Comparison of ENCODE assay signal across 36 cellular contexts in genomic region chr3:12058408-12058807, GRCh38. TPM values are rescaled to one million over a fixed set of nuclear protein-coding genes. Genes with fewer than 3 reads are reported as not detected.
"Had no signal": no experiment of that assay in that cellular context is flagged by ENCODE, and none has a peak within 500 bp of the region (broad histone marks: within the 10 kb centered on the region; RNA-seq: fewer than 3 reads in every experiment).

No MANE protein-coding gene starts in this region.

- H3K27me3 ChIP-seq: adrenal gland, ascending aorta, body of pancreas, breast epithelium, cardiac muscle cell had no signal

- H3K27ac Mint-ChIP-seq: activated naive CD4-positive, alpha-beta T cell treated with anti-CD3 and anti-CD28 coated beads for 36 hours; activated naive CD4-positive, alpha-beta T cell treated with anti-CD3 and anti-CD28 coated beads, Interleukin-2, amount 10 ng/mL, durations not matched to agents 7 days and 5 days; activated naive CD4-positive, alpha-beta T cell treated with anti-CD3 and anti-CD28 coated beads, Interleukin-2, amount 50 U/mL, for 24 hours; activated naive CD4-positive, alpha-beta T cell treated with anti-CD3 and anti-CD28 coated beads, Interleukin-2, amount 50 U/mL, for 72 hours; activated naive CD8-positive, alpha-beta T cell; activated naive CD8-positive, alpha-beta T cell treated with anti-CD3 and anti-CD28 coated beads for 36 hours; activated naive CD8-positive, alpha-beta T cell treated with anti-CD3 and anti-CD28 coated beads, Interleukin-2, amount 10 ng/mL, durations not matched to agents 7 days and 5 days; activated naive CD8-positive, alpha-beta T cell treated with anti-CD3 and anti-CD28 coated beads, Interleukin-2, amount 50 U/mL, for 24 hours; activated T-cell treated with anti-CD3 and anti-CD28 coated beads, Interleukin-2, amount 50 U/mL, for 72 hours; activated T-helper 1 cell treated with anti-CD3 and anti-CD28 coated beads, Interleukin-12 subunit alpha, Interleukin-12 subunit beta, Interleukin-2, Interleukin-4 antibody, amounts not matched to agents 30 ng/mL and 10 ng/mL and 1 ng/mL, durations not matched to agents 14 hours and 24 hours and 36 hours; activated T-helper 17 cell treated with anti-CD3 and anti-CD28 coated beads, Interleukin-2, amount 50 U/mL, for 72 hours; activated T-helper 2 cell treated with anti-CD3 and anti-CD28 coated beads, Interferon-gamma antibody, Interleukin-2, Interleukin-4, amounts not matched to agents 10 μg/mL and 5 μg/mL and 100 μg/mL, durations not matched to agents 14 hours and 24 hours and 36 hours; brain had no signal

- H3K9me3 ChIP-seq: adrenal gland, ascending aorta, body of pancreas, breast epithelium had no signal

- H3K4me1 ChIP-seq: adrenal gland, ascending aorta, body of pancreas, breast epithelium had no signal

- H3K27ac ChIP-seq: adrenal gland, ascending aorta, body of pancreas, brain microvascular endothelial cell, breast epithelium, cardiac muscle cell had no signal

- H3K9me3 Mint-ChIP-seq: activated naive CD4-positive, alpha-beta T cell treated with anti-CD3 and anti-CD28 coated beads for 36 hours; activated naive CD4-positive, alpha-beta T cell treated with anti-CD3 and anti-CD28 coated beads, Interleukin-2, amount 10 ng/mL, durations not matched to agents 7 days and 5 days; activated naive CD4-positive, alpha-beta T cell treated with anti-CD3 and anti-CD28 coated beads, Interleukin-2, amount 50 U/mL, for 24 hours; activated naive CD4-positive, alpha-beta T cell treated with anti-CD3 and anti-CD28 coated beads, Interleukin-2, amount 50 U/mL, for 72 hours; activated naive CD8-positive, alpha-beta T cell treated with anti-CD3 and anti-CD28 coated beads for 36 hours; activated naive CD8-positive, alpha-beta T cell treated with anti-CD3 and anti-CD28 coated beads, Interleukin-2, amount 10 ng/mL, durations not matched to agents 7 days and 5 days; activated naive CD8-positive, alpha-beta T cell treated with anti-CD3 and anti-CD28 coated beads, Interleukin-2, amount 50 U/mL, for 24 hours; activated T-cell treated with anti-CD3 and anti-CD28 coated beads, Interleukin-2, amount 50 U/mL, for 4 hours; activated T-cell treated with anti-CD3 and anti-CD28 coated beads, Interleukin-2, amount 50 U/mL, for 72 hours; activated T-helper 1 cell treated with anti-CD3 and anti-CD28 coated beads, Interleukin-12 subunit alpha, Interleukin-12 subunit beta, Interleukin-2, Interleukin-4 antibody, amounts not matched to agents 30 ng/mL and 10 ng/mL and 1 ng/mL, durations not matched to agents 14 hours and 24 hours and 36 hours; activated T-helper 17 cell treated with anti-CD3 and anti-CD28 coated beads, Interleukin-2, amount 50 U/mL, for 72 hours; activated T-helper 2 cell treated with anti-CD3 and anti-CD28 coated beads, Interferon-gamma antibody, Interleukin-2, Interleukin-4, amounts not matched to agents 10 μg/mL and 5 μg/mL and 100 μg/mL, durations not matched to agents 14 hours and 24 hours and 36 hours; brain; central memory CD8-positive, alpha-beta T cell had no signal

- ATAC-seq: activated naive CD4-positive, alpha-beta T cell treated with anti-CD3 and anti-CD28 coated beads, Interleukin-2, amount 50 U/mL, for 72 hours; activated naive CD8-positive, alpha-beta T cell treated with anti-CD3 and anti-CD28 coated beads, Interleukin-2, amount 50 U/mL, for 24 hours; activated T-cell treated with anti-CD3 and anti-CD28 coated beads, Interleukin-2, amount 50 U/mL, for 4 hours; activated T-cell treated with anti-CD3 and anti-CD28 coated beads, Interleukin-2, amount 50 U/mL, for 72 hours; activated T-helper 17 cell treated with anti-CD3 and anti-CD28 coated beads, Interleukin-2, amount 50 U/mL, for 72 hours; body of pancreas had no signal

- DNase-seq: activated effector memory CD4-positive, alpha-beta T cell treated with anti-CD3 and anti-CD28 coated beads, Interleukin-2, amount 50 U/mL, for 16 hours; activated effector memory CD4-positive, alpha-beta T cell treated with Interleukin-2 at 50 U/mL for 16 hours; activated gamma-delta T cell; activated gamma-delta T cell treated with Interleukin-2 at 50 U/mL for 16 hours; activated naive CD4-positive, alpha-beta T cell; activated naive CD4-positive, alpha-beta T cell treated with anti-CD3 and anti-CD28 coated beads for 36 hours; activated naive CD4-positive, alpha-beta T cell treated with anti-CD3 and anti-CD28 coated beads, Interleukin-2, amount 10 ng/mL, durations not matched to agents 7 days and 5 days; activated naive CD4-positive, alpha-beta T cell treated with anti-CD3 and anti-CD28 coated beads, Interleukin-2, amount 50 U/mL, for 16 hours; activated naive CD4-positive, alpha-beta T cell treated with Interleukin-2 at 50 U/mL for 16 hours; activated naive CD8-positive, alpha-beta T cell treated with anti-CD3 and anti-CD28 coated beads for 36 hours; activated naive CD8-positive, alpha-beta T cell treated with anti-CD3 and anti-CD28 coated beads, Interleukin-2, amount 10 ng/mL, durations not matched to agents 7 days and 5 days; activated naive CD8-positive, alpha-beta T cell treated with anti-CD3 and anti-CD28 coated beads, Interleukin-2, amount 50 U/mL, for 24 hours; activated T-cell treated with anti-CD3 and anti-CD28 coated beads, Interleukin-2, amount 50 U/mL, for 4 hours; activated T-cell treated with anti-CD3 and anti-CD28 coated beads, Interleukin-2, amount 50 U/mL, for 48 hours; activated T-cell treated with anti-CD3 and anti-CD28 coated beads, Interleukin-2, amount 50 U/mL, for 72 hours; adrenal gland; amniotic stem cell; amygdala; anterior cingulate cortex; aorta; body of pancreas; brain microvascular endothelial cell; caudate nucleus; central memory CD4-positive, alpha-beta T cell; cerebellar nuclear complex had no signal

- H3K4me1 Mint-ChIP-seq: activated naive CD4-positive, alpha-beta T cell treated with anti-CD3 and anti-CD28 coated beads, Interleukin-2, amount 10 ng/mL, durations not matched to agents 7 days and 5 days; activated naive CD4-positive, alpha-beta T cell treated with anti-CD3 and anti-CD28 coated beads, Interleukin-2, amount 50 U/mL, for 24 hours; activated naive CD8-positive, alpha-beta T cell treated with anti-CD3 and anti-CD28 coated beads for 36 hours; activated naive CD8-positive, alpha-beta T cell treated with anti-CD3 and anti-CD28 coated beads, Interleukin-2, amount 10 ng/mL, durations not matched to agents 7 days and 5 days; activated naive CD8-positive, alpha-beta T cell treated with anti-CD3 and anti-CD28 coated beads, Interleukin-2, amount 50 U/mL, for 24 hours; activated T-helper 17 cell treated with anti-CD3 and anti-CD28 coated beads, Interleukin-2, amount 50 U/mL, for 72 hours; brain; central memory CD8-positive, alpha-beta T cell had no signal

- H3K4me3 ChIP-seq: adrenal gland, ascending aorta, body of pancreas, breast epithelium, cardiac muscle cell had no signal

- H3K4me3 Mint-ChIP-seq: activated naive CD4-positive, alpha-beta T cell treated with anti-CD3 and anti-CD28 coated beads for 36 hours; activated naive CD4-positive, alpha-beta T cell treated with anti-CD3 and anti-CD28 coated beads, Interleukin-2, amount 10 ng/mL, durations not matched to agents 7 days and 5 days; activated naive CD4-positive, alpha-beta T cell treated with anti-CD3 and anti-CD28 coated beads, Interleukin-2, amount 50 U/mL, for 24 hours; activated naive CD8-positive, alpha-beta T cell; activated naive CD8-positive, alpha-beta T cell treated with anti-CD3 and anti-CD28 coated beads for 36 hours; activated naive CD8-positive, alpha-beta T cell treated with anti-CD3 and anti-CD28 coated beads, Interleukin-2, amount 10 ng/mL, durations not matched to agents 7 days and 5 days; activated naive CD8-positive, alpha-beta T cell treated with anti-CD3 and anti-CD28 coated beads, Interleukin-2, amount 50 U/mL, for 24 hours; activated T-cell treated with anti-CD3 and anti-CD28 coated beads, Interleukin-2, amount 50 U/mL, for 4 hours; activated T-cell treated with anti-CD3 and anti-CD28 coated beads, Interleukin-2, amount 50 U/mL, for 72 hours; activated T-helper 1 cell treated with anti-CD3 and anti-CD28 coated beads, Interleukin-12 subunit alpha, Interleukin-12 subunit beta, Interleukin-2, Interleukin-4 antibody, amounts not matched to agents 30 ng/mL and 10 ng/mL and 1 ng/mL, durations not matched to agents 14 hours and 24 hours and 36 hours; activated T-helper 17 cell treated with anti-CD3 and anti-CD28 coated beads, Interleukin-2, amount 50 U/mL, for 72 hours; brain; central memory CD8-positive, alpha-beta T cell had no signal

- H3K36me3 ChIP-seq: adrenal gland, ascending aorta, brain microvascular endothelial cell, breast epithelium, cardiac muscle cell had no signal

- H3K36me3 Mint-ChIP-seq: activated naive CD4-positive, alpha-beta T cell treated with anti-CD3 and anti-CD28 coated beads, Interleukin-2, amount 10 ng/mL, durations not matched to agents 7 days and 5 days; activated naive CD4-positive, alpha-beta T cell treated with anti-CD3 and anti-CD28 coated beads, Interleukin-2, amount 50 U/mL, for 24 hours; activated naive CD4-positive, alpha-beta T cell treated with anti-CD3 and anti-CD28 coated beads, Interleukin-2, amount 50 U/mL, for 72 hours; activated naive CD8-positive, alpha-beta T cell; activated naive CD8-positive, alpha-beta T cell treated with anti-CD3 and anti-CD28 coated beads for 36 hours; activated naive CD8-positive, alpha-beta T cell treated with anti-CD3 and anti-CD28 coated beads, Interleukin-2, amount 10 ng/mL, durations not matched to agents 7 days and 5 days; brain had no signal

RNA-seq across cellular contexts. Expression of gene SYN2, which starts 54.2 kb away (rescaled TPM):
- total RNA-seq: activated naive CD8-positive, alpha-beta T cell treated with anti-CD3 and anti-CD28 coated beads, Interleukin-2, amount 10 ng/mL, durations not matched to agents 7 days and 5 days had no signal
